ENCODE assay signal across 27 cellular contexts in the genomic region with DNA sequence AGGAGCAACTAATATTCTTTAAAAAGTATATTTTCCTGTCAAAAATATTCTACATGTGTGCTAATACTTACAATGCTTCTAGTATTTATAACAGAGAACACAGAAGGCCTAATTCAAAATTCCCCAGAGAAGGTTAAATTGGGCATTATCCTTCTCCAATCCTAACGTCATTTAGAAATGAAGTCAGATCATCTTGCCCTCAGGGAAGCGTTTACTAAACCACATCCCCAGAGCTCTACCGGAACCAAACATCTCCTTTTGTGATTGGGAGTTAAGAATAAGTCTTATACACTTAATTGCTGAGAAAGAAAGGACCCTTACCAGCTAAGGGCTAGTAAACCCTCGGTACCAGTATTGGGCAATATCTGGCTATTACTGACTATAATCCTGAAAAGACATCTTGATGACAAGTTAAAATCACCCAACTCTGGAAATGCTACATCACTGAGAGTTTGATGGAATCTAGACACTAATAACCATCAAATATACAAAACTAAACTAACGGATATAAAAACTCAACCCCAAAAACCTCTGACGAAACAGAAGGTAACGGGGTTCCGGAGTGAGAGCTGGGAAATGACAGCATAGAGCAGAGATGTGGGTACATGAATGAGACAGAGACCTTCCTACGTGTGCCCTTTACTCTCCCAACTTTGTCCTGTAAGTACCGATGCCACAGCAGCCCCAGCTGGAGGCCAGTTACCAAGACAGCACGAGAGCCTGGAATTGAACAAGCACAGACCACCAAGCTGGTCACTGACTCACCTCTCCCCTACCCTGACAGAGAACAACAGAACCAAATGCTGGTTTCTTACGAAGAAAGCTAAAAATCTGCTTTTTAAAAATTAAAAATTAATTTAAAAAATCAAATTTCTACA. TPM values are rescaled to one million over a fixed set of nuclear protein-coding genes. Genes with fewer than 3 reads are reported as not detected.
DNase-seq lines count a peak whose midpoint lies in the region; ATAC-seq, FAIRE-seq and TF ChIP-seq lines count a peak whose summit lies in the region.
"Had no signal": no experiment of that assay in that cellular context is flagged by ENCODE, and none has a peak within 500 bp of the region (broad histone marks: within the 10 kb centered on the region; RNA-seq: fewer than 3 reads in every experiment).

No MANE protein-coding gene starts in this region.

- FAIRE-seq in K562 (lab: Jason Lieb, UNC), result no peak
- FAIRE-seq: endometrium, GM18507 had no signal

- no peaks in the 10 kb centered on the region for H3K9me1 ChIP-seq in K562 (ENCODE audit: control insufficient read depth, insufficient read depth, low read length)

- peaks cover 9 to 28% (median 15%) of the 10 kb centered on the region in 11 experiments for H3K9me3 ChIP-seq in BLaER1 treated with 17β-estradiol and CSF1 and Interleukin-3, amounts not matched to agents 10 nM and 100 nM (replicated peaks in 1 of 11)
- H3K9me3 ChIP-seq in K562 (replicated peaks; ENCODE audit: control insufficient read depth, insufficient read depth, low read depth, low read length) (no peaks in the 10 kb centered on the region), osteoblast (ENCODE audit: low read depth, low read length) (no peaks in the 10 kb centered on the region)
- H3K9me3 ChIP-seq: prostate gland had no signal

- H3K4me2 ChIP-seq in BLaER1 treated with 17β-estradiol and CSF1 and Interleukin-3, amounts not matched to agents 10 nM and 100 nM, result peak overlapping the region; percentile 69 to 92 (median 84)
- no peak overlapping the region for H3K4me2 ChIP-seq in K562 (ENCODE audit: insufficient read depth, low read length)
- H3K4me2 ChIP-seq in osteoblast (ENCODE audit: insufficient read depth, low read length), result no peak overlapping the region
- H3K4me2 ChIP-seq: GM23338 had no signal

- no peaks in the 10 kb centered on the region for H3K9me3 Mint-ChIP-seq in activated naive CD8-positive, alpha-beta T cell treated with anti-CD3 and anti-CD28 coated beads, Interleukin-2, amount 50 U/mL, for 24 hours
- H3K9me3 Mint-ChIP-seq: activated naive CD4-positive, alpha-beta T cell treated with anti-CD3 and anti-CD28 coated beads, Interleukin-2, amount 50 U/mL, for 24 hours; activated T-helper 1 cell treated with anti-CD3 and anti-CD28 coated beads, Interleukin-12 subunit alpha, Interleukin-12 subunit beta, Interleukin-2, Interleukin-4 antibody, amounts not matched to agents 30 ng/mL and 10 ng/mL and 1 ng/mL, durations not matched to agents 14 hours and 24 hours and 36 hours; central memory CD8-positive, alpha-beta T cell; GM23338; memory B cell had no signal

- CTCF ChIA-PET in K562 (lab: Yijun Ruan, JAX; ENCODE audit: low intra/inter-chr PET ratio), result no interaction called here

- no peak overlapping the region for H3K27ac Mint-ChIP-seq in activated naive CD8-positive, alpha-beta T cell treated with anti-CD3 and anti-CD28 coated beads, Interleukin-2, amount 50 U/mL, for 24 hours
- H3K27ac Mint-ChIP-seq: activated T-helper 1 cell treated with anti-CD3 and anti-CD28 coated beads, Interleukin-12 subunit alpha, Interleukin-12 subunit beta, Interleukin-2, Interleukin-4 antibody, amounts not matched to agents 30 ng/mL and 10 ng/mL and 1 ng/mL, durations not matched to agents 14 hours and 24 hours and 36 hours; GM23338; memory B cell; T-helper 2 cell treated with Interferon-gamma antibody and Interleukin-4, amounts not matched to agents 5 μg/mL and 100 μg/mL, for 36 hours had no signal

- TF ChIP-seq EP300 in K562 (IDR thresholded peaks at IDR 0.05; ENCODE audit: low read length), result no peak

- no peaks in the 10 kb centered on the region for H3K79me2 ChIP-seq in K562 (ENCODE audit: control insufficient read depth, insufficient read depth, low read length)
- no peaks in the 10 kb centered on the region for H3K79me2 ChIP-seq in osteoblast (ENCODE audit: insufficient read depth, low read length)

- TF ChIP-seq RAD21 in K562 (CRISPR knock-in tag; conservative IDR thresholded peaks at IDR 0.05 in 1 of 2, IDR thresholded peaks at IDR 0.05 in 1 of 2), result no peak

- no peak for TF ChIP-seq POLR2A in K562 (conservative IDR thresholded peaks at IDR 0.05)

- H3K4me1 Mint-ChIP-seq in activated naive CD8-positive, alpha-beta T cell treated with anti-CD3 and anti-CD28 coated beads, Interleukin-2, amount 50 U/mL, for 24 hours, result peaks cover 9% of the 10 kb centered on the region
- H3K4me1 Mint-ChIP-seq: activated naive CD4-positive, alpha-beta T cell treated with anti-CD3 and anti-CD28 coated beads, Interleukin-2, amount 50 U/mL, for 24 hours; central memory CD8-positive, alpha-beta T cell; GM23338 had no signal

- peaks cover 26% of the 10 kb centered on the region for H3K36me3 Mint-ChIP-seq in activated naive CD8-positive, alpha-beta T cell treated with anti-CD3 and anti-CD28 coated beads, Interleukin-2, amount 50 U/mL, for 24 hours (ENCODE audit: low read depth)

- peaks cover 22 to 50% (median 37%) of the 10 kb centered on the region in 11 experiments for H3K36me3 ChIP-seq in BLaER1 treated with 17β-estradiol and CSF1 and Interleukin-3, amounts not matched to agents 10 nM and 100 nM
- H3K36me3 ChIP-seq in K562 (ENCODE audit: control insufficient read depth, insufficient read depth, low read length) (peaks cover 12% of the 10 kb centered on the region; the same call in 2 of the 3 replicates), osteoblast (ENCODE audit: insufficient read depth, low read length) (peaks cover 3% of the 10 kb centered on the region)
- H3K36me3 ChIP-seq: prostate gland had no signal

- H2AFZ ChIP-seq in K562 (ENCODE audit: low read depth, low read length) (no peak overlapping the region), osteoblast (ENCODE audit: low read length) (no peak overlapping the region)
- H2AFZ ChIP-seq: GM23338 had no signal

- H3K4me3 Mint-ChIP-seq in activated naive CD8-positive, alpha-beta T cell treated with anti-CD3 and anti-CD28 coated beads, Interleukin-2, amount 50 U/mL, for 24 hours, result no peak overlapping the region
- H3K4me3 Mint-ChIP-seq: activated naive CD4-positive, alpha-beta T cell treated with anti-CD3 and anti-CD28 coated beads, Interleukin-2, amount 50 U/mL, for 24 hours; activated T-helper 1 cell treated with anti-CD3 and anti-CD28 coated beads, Interleukin-12 subunit alpha, Interleukin-12 subunit beta, Interleukin-2, Interleukin-4 antibody, amounts not matched to agents 30 ng/mL and 10 ng/mL and 1 ng/mL, durations not matched to agents 14 hours and 24 hours and 36 hours; central memory CD8-positive, alpha-beta T cell; GM23338; memory B cell; T-helper 2 cell treated with Interferon-gamma antibody and Interleukin-4, amounts not matched to agents 5 μg/mL and 100 μg/mL, for 36 hours had no signal

- no peaks in the 10 kb centered on the region for H3K27me3 ChIP-seq in BLaER1 treated with 17β-estradiol and CSF1 and Interleukin-3, amounts not matched to agents 10 nM and 100 nM
- H3K27me3 ChIP-seq in HL-60 (ENCODE audit: insufficient read depth, poor library complexity, severe bottlenecking) (no peaks in the 10 kb centered on the region), K562 (ENCODE audit: control insufficient read depth in 2 of 2, insufficient read depth in 2 of 2, low read length in 2 of 2) (no peaks in the 10 kb centered on the region), osteoblast (ENCODE audit: insufficient read depth, low read length) (no peaks in the 10 kb centered on the region)

- no TSS peak for BruUV-seq in K562 (replicated peaks; lab: Mats Ljungman, UMichigan)

- POLR2A ChIA-PET in K562 (lab: Yijun Ruan, JAX), result interaction anchor here (1.0 to 1.7 kb wide), 3 partner anchors 9 to 27 kb away, joined by 3 to 5 read pairs (median 4); no protein-coding TSS in a partner anchor

- intact Hi-C loops in K562 (cut with micrococcal nuclease) (no loop called here), sciatic nerve (cut with DNase I) (loop anchor here (5.0 kb wide), 1 partner anchor 1329 kb away; no protein-coding TSS in a partner anchor)

- DNase-seq in HL-60 (ENCODE audit: low read depth in 1 of 2, low spot score in 1 of 2), result peak in 1 of 2 experiments; percentile 5
- DNase-seq in K562 (ENCODE audit: extremely low read depth in 1 of 4, low spot score in 3 of 4), result no peak
- no peak for DNase-seq in sciatic nerve (ENCODE audit: low spot score)
- DNase-seq in osteoblast (ENCODE audit: insufficient read length, low spot score, missing footprints), result no peak
- no peak for DNase-seq in nucleus accumbens (lab: John Stamatoyannopoulos, UW)
- DNase-seq in activated naive CD8-positive, alpha-beta T cell treated with anti-CD3 and anti-CD28 coated beads, Interleukin-2, amount 50 U/mL, for 24 hours, result no peak
- DNase-seq: activated CD4-positive, alpha-beta T cell treated with anti-CD3 and anti-CD28 coated beads, Interleukin-2, amount 50 U/mL, for 1 hour; aorta; dermis blood vessel endothelial cell; GF-D8; glutamatergic neuron; NCI-H1092 treated with DMSO at 0.1 percent for 48 hours; NCI-H2029 treated with DMSO at 0.1 percent for 48 hours; NCI-H82; stimulated activated CD4-positive, alpha-beta T cell treated with anti-CD3 and anti-CD28 coated beads, Interleukin-1b, Interleukin-23, amount 100 ng/mL, for 48 hours had no signal

- H3K4me1 ChIP-seq in BLaER1 treated with 17β-estradiol and CSF1 and Interleukin-3, amounts not matched to agents 10 nM and 100 nM, result peaks cover 32 to 66% (median 48%) of the 10 kb centered on the region in 10 experiments
- H3K4me1 ChIP-seq in K562 (replicated peaks in 1 of 2; ENCODE audit: control insufficient read depth in 2 of 2, insufficient read depth in 2 of 2, low read length in 2 of 2), result no peaks in the 10 kb centered on the region
- peaks cover 10% of the 10 kb centered on the region for H3K4me1 ChIP-seq in osteoblast (ENCODE audit: insufficient read depth, low read length)
- H3K4me1 ChIP-seq: prostate gland had no signal

- H3K27me3 Mint-ChIP-seq in activated naive CD8-positive, alpha-beta T cell treated with anti-CD3 and anti-CD28 coated beads, Interleukin-2, amount 50 U/mL, for 24 hours, result no peaks in the 10 kb centered on the region
- H3K27me3 Mint-ChIP-seq: activated naive CD4-positive, alpha-beta T cell treated with anti-CD3 and anti-CD28 coated beads, Interleukin-2, amount 50 U/mL, for 24 hours; central memory CD8-positive, alpha-beta T cell; memory B cell had no signal

- 78% methylated on average over 12 of the region's 12 CpGs for WGBS in K562 (ENCODE audit: insufficient coverage, low coverage, missing lambda C conversion rate)

- in situ Hi-C loops in K562 (cut with MboI), result no loop called here

- peak overlapping the region in 8 of 10 experiments; percentile 5 to 43 (median 38); a peak in 12 of 20 replicates for H3K4me3 ChIP-seq in BLaER1 treated with 17β-estradiol and CSF1 and Interleukin-3, amounts not matched to agents 10 nM and 100 nM
- H3K4me3 ChIP-seq in HL-60 (replicated peaks; ENCODE audit: insufficient read depth, low read length), result no peak overlapping the region
- no peak overlapping the region for H3K4me3 ChIP-seq in K562
- no peak overlapping the region for H3K4me3 ChIP-seq in osteoblast (ENCODE audit: insufficient read depth, low read length)
- H3K4me3 ChIP-seq: GM23338, prostate gland, skin epidermis had no signal

- H3K27ac ChIP-seq in BLaER1 treated with 17β-estradiol and CSF1 and Interleukin-3, amounts not matched to agents 10 nM and 100 nM, result peak overlapping the region; percentile 49 to 99 (median 97); a peak in 21 of 22 replicates
- H3K27ac ChIP-seq in HL-60 (replicated peaks) (peak overlapping the region; percentile 77), K562 (ENCODE audit: extremely low read depth, low read depth, low read length) (no peak overlapping the region), osteoblast (ENCODE audit: low read depth, low read length) (no peak overlapping the region)
- H3K27ac ChIP-seq: RWPE1 had no signal

- H3K9ac ChIP-seq in BLaER1 treated with 17β-estradiol and CSF1 and Interleukin-3, amounts not matched to agents 10 nM and 100 nM, result peak overlapping the region; percentile 65 to 86 (median 82); a peak in 20 of 22 replicates
- no peak overlapping the region for H3K9ac ChIP-seq in K562 (ENCODE audit: insufficient read depth in 1 of 2, low read depth in 2 of 2, low read length in 2 of 2)

- no peaks in the 10 kb centered on the region for H4K20me1 ChIP-seq in BLaER1 treated with 17β-estradiol and CSF1 and Interleukin-3, amounts not matched to agents 10 nM and 100 nM
- no peaks in the 10 kb centered on the region for H4K20me1 ChIP-seq in K562 (replicated peaks; ENCODE audit: control insufficient read depth, insufficient read depth, low read length)
- no peaks in the 10 kb centered on the region for H4K20me1 ChIP-seq in osteoblast (ENCODE audit: insufficient read depth, low read length)

- ATAC-seq in K562 (no peak), sciatic nerve (peak; percentile 47)
- ATAC-seq in activated naive CD8-positive, alpha-beta T cell treated with anti-CD3 and anti-CD28 coated beads, Interleukin-2, amount 50 U/mL, for 24 hours, result no peak
- ATAC-seq: GM23338 had no signal

- TF ChIP-seq CTCF in HL-60 (IDR thresholded peaks at IDR 0.05; ENCODE audit: insufficient read depth, low read length) (no peak), K562 (IDR thresholded peaks at IDR 0.05 in 2 of 3, conservative IDR thresholded peaks at IDR 0.05 in 1 of 3; ENCODE audit: insufficient read depth in 2 of 3, low read depth in 1 of 3, low read length in 3 of 3) (no peak), osteoblast (IDR thresholded peaks at IDR 0.05; ENCODE audit: extremely low read depth, low read depth, low read length) (no peak)

RNA-seq across cellular contexts. Expression of gene WDSUB1, which starts 35.0 kb away (rescaled TPM):
- total RNA-seq in K562 (2011; cell fraction: chromatin; rRNA removed; ENCODE audit: low replicate concordance), result 19.6 and 26.3 TPM in 2 replicates
- total RNA-seq in K562 (2011; cell fraction: nucleolus; rRNA removed), result 7.2 and 12.6 TPM in 2 replicates
- 10.6 and 11.9 TPM in 2 replicates for total RNA-seq in K562 (2011; cell fraction: nucleoplasm; rRNA removed)
- 7.7 and 9.0 TPM in 2 replicates for total RNA-seq in K562 (2014; rRNA removed)
- total RNA-seq in K562 (2014; rRNA removed; fragmentation: Illumina TruSeq; extraction: Trizol), result 13.7 TPM in 2 replicates
- total RNA-seq in K562 (2015; rRNA removed; fragmentation: Illumina TruSeq; extraction: Trizol), result 11.2 and 12.3 TPM in 2 replicates
- 10.0 and 10.9 TPM in 2 replicates for total RNA-seq in K562 (2021)
- polyA plus RNA-seq in K562 (2011; rRNA removed), result 9.4 and 10.0 TPM in 2 replicates
- 4.2 and 6.7 TPM in 2 replicates for polyA plus RNA-seq in K562 (2011; cell fraction: cytosol; rRNA removed)
- polyA plus RNA-seq in K562 (2011; cell fraction: nucleus; rRNA removed), result 12.5 and 14.2 TPM in 2 replicates
- polyA plus RNA-seq in K562 (2012), result 10.9 and 18.0 TPM in 2 replicates
- polyA plus RNA-seq in K562 (2014; fragmentation: Illumina TruSeq; extraction: Trizol), result 10.0 and 11.1 TPM in 2 replicates
- 1 to 10 TPM; 5.2 to 6.3 TPM for polyA plus RNA-seq in K562 (2014; fragmentation: Nextera tagmentation; extraction: Ambion mirVana)
- polyA plus RNA-seq in K562 (2014; rRNA removed), result 8.5 and 12.3 TPM in 2 replicates
- polyA minus RNA-seq in K562 (2011; rRNA and poly(A)+ RNA removed), result 16.4 and 18.0 TPM in 2 replicates
- polyA minus RNA-seq in K562 (2011; cell fraction: cytosol; rRNA and poly(A)+ RNA removed), result 8.0 and 8.3 TPM in 2 replicates
- 11.3 and 18.9 TPM in 2 replicates for polyA minus RNA-seq in K562 (2011; cell fraction: nucleus; rRNA and poly(A)+ RNA removed)
- total RNA-seq in sciatic nerve, result 12.1 TPM
- total RNA-seq in osteoblast, result 12.7 and 13.8 TPM in 2 replicates

Comparison
In these comparisons a context has a peak if more than half of its experiments do, and no peak if none do; other contexts are left out.
1. H3K27ac ChIP-seq: peak in BLaER1 treated with 17β-estradiol and CSF1 and Interleukin-3, amounts not matched to agents 10 nM and 100 nM (11 of 11) and HL-60 (single experiment); none in K562 (single experiment) and osteoblast (single experiment).
2. H3K4me2 ChIP-seq: peak in BLaER1 treated with 17β-estradiol and CSF1 and Interleukin-3, amounts not matched to agents 10 nM and 100 nM (11 of 11); none in K562 (single experiment) and osteoblast (single experiment).
3. H3K4me3 ChIP-seq: peak in BLaER1 treated with 17β-estradiol and CSF1 and Interleukin-3, amounts not matched to agents 10 nM and 100 nM (8 of 10); none in HL-60 (single experiment), K562 (single experiment) and osteoblast (single experiment).
4. H3K9ac ChIP-seq: peak in BLaER1 treated with 17β-estradiol and CSF1 and Interleukin-3, amounts not matched to agents 10 nM and 100 nM (11 of 11); none in K562 (0 of 2).